Comparison of ENCODE assay signal across 1 cellular context in genomic region chr1:201551877-201552731, GRCh38.
TF ChIP-seq lines count a peak whose summit lies in the region.

No MANE protein-coding gene starts in this region.

TF ChIP-seq in HepG2, 621 proteins besides CTCF, POLR2A, EP300 and RAD21:
- TF ChIP-seq ZNF629 (CRISPR knock-in tag; conservative IDR thresholded peaks at IDR 0.05) (peak; percentile 43), ZBTB3 (CRISPR knock-in tag; IDR thresholded peaks at IDR 0.05; ENCODE audit: borderline replicate concordance, low read depth) (no peak)
